ENCODE assay signal across 21 cellular contexts in the genomic region with DNA sequence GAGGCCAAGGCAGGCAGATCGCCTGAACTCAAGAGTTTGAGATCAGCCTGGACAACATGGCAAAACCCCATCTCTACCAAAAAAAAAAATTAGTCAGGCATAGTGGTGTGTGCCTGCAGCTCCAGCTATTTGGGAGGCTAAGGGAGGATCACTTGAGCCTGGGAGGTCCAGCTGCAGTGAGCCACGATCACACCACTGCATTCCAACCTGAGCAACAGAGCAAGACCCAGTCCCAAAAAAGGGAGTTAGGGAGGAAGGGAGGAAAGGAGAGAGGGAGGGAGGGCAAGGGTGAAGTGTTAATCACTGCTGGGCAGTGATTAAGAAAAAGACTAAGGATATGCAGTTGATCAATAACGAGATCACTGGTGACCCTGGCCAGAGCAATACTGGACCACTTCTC. TPM values are rescaled to one million over a fixed set of nuclear protein-coding genes. Genes with fewer than 3 reads are reported as not detected.
A peak's percentile ranks its signal among the peaks of the same experiment; 100 is the strongest.
DNase-seq lines count a peak whose midpoint lies in the region; ATAC-seq, FAIRE-seq and TF ChIP-seq lines count a peak whose summit lies in the region.
"Had no signal": no experiment of that assay in that cellular context is flagged by ENCODE, and none has a peak within 500 bp of the region (broad histone marks: within the 10 kb centered on the region; RNA-seq: fewer than 3 reads in every experiment).

No MANE protein-coding gene starts in this region.

- no peak for TF ChIP-seq EP300 in stomach (IDR thresholded peaks at IDR 0.05)

- TF ChIP-seq POLR2A in body of pancreas (IDR thresholded peaks at IDR 0.05) = no peak
- no peak for TF ChIP-seq POLR2A in stomach (IDR thresholded peaks at IDR 0.05)

- H3K9me3 ChIP-seq in CD4-positive, CD25-positive, alpha-beta regulatory T cell (ENCODE audit: control insufficient read depth in 2 of 2, low read length in 2 of 2) = no peaks in the 10 kb centered on the region
- no peaks in the 10 kb centered on the region for H3K9me3 ChIP-seq in body of pancreas
- no peaks in the 10 kb centered on the region for H3K9me3 ChIP-seq in stomach

- H3K27me3 ChIP-seq in CD4-positive, CD25-positive, alpha-beta regulatory T cell (ENCODE audit: control insufficient read depth, insufficient read depth, low read length) = no peaks in the 10 kb centered on the region
- H3K27me3 ChIP-seq in dorsolateral prefrontal cortex = no peaks in the 10 kb centered on the region
- H3K27me3 ChIP-seq in body of pancreas = no peaks in the 10 kb centered on the region
- H3K27me3 ChIP-seq in stomach = no peaks in the 10 kb centered on the region

- H3K4me3 Mint-ChIP-seq in CD4-positive, CD25-positive, alpha-beta regulatory T cell = no peak overlapping the region
- H3K4me3 Mint-ChIP-seq in CD14-positive monocyte = no peak overlapping the region
- H3K4me3 Mint-ChIP-seq: IgD-negative memory B cell had no signal

- no peak for DNase-seq in CD4-positive, CD25-positive, alpha-beta regulatory T cell
- DNase-seq in HTR-8/SVneo (ENCODE audit: insufficient read length, low spot score) = no peak
- DNase-seq in dorsolateral prefrontal cortex = no peak
- peak; percentile 48 for DNase-seq in renal cortical epithelial cell (ENCODE audit: low read depth)
- DNase-seq in CD14-positive monocyte (ENCODE audit: low spot score) = no peak
- DNase-seq in body of pancreas = no peak
- no peak for DNase-seq in stomach
- DNase-seq: EL, GF-D8, GOT3, HCEC 1CT, NCI-H2081, NCI-H2171 treated with DMSO at 0.1 percent for 48 hours, NCI-H524 treated with DMSO at 0.1 percent for 48 hours, NCI-H82 had no signal

- H3K27ac Mint-ChIP-seq in CD4-positive, CD25-positive, alpha-beta regulatory T cell = peak overlapping the region in 2 of 3 donors; percentile 39 to 57
- H3K27ac Mint-ChIP-seq in CD14-positive monocyte = no peak overlapping the region

- TF ChIP-seq CTCF in dorsolateral prefrontal cortex (IDR thresholded peaks at IDR 0.05 in 54 of 56, conservative IDR thresholded peaks at IDR 0.05 in 2 of 56; ENCODE audit: low read depth in 1 of 56, partially characterized antibody in 56 of 56) (no peak), CD14-positive monocyte (IDR thresholded peaks at IDR 0.05) (no peak), body of pancreas (IDR thresholded peaks at IDR 0.05) (no peak), stomach (IDR thresholded peaks at IDR 0.05) (no peak)

- H3K4me3 ChIP-seq in CD4-positive, CD25-positive, alpha-beta regulatory T cell (ENCODE audit: low read depth, low read length) = no peak overlapping the region
- H3K4me3 ChIP-seq in dorsolateral prefrontal cortex (no peak overlapping the region), body of pancreas (no peak overlapping the region), stomach (no peak overlapping the region)

- H3K36me3 Mint-ChIP-seq in CD4-positive, CD25-positive, alpha-beta regulatory T cell = peaks cover 37% of the 10 kb centered on the region
- H3K36me3 Mint-ChIP-seq in CD14-positive monocyte = peaks cover 64 to 72% of the 10 kb centered on the region in 2 donors

- peaks cover 35% of the 10 kb centered on the region for H3K36me3 ChIP-seq in CD4-positive, CD25-positive, alpha-beta regulatory T cell (ENCODE audit: control insufficient read depth, insufficient read depth, low read length)
- peaks cover 0 to 3% of the 10 kb centered on the region in 2 donors for H3K36me3 ChIP-seq in body of pancreas (replicated peaks in 1 of 2; ENCODE audit: insufficient read depth in 1 of 2, low read depth in 2 of 2)
- peaks cover 8 to 58% (median 46%) of the 10 kb centered on the region in 4 donors for H3K36me3 ChIP-seq in stomach

- WGBS in body of pancreas, 2 donors = 68 to 78% methylated on average over 3 of the region's 3 CpGs
- 75 to 90% (median 82%) methylated on average over 3 of the region's 3 CpGs for WGBS in stomach, 5 donors

- H3K27ac ChIP-seq in CD4-positive, CD25-positive, alpha-beta regulatory T cell (ENCODE audit: insufficient read depth, low read length, poor library complexity, severe bottlenecking) = no peak overlapping the region
- H3K27ac ChIP-seq in dorsolateral prefrontal cortex (peak overlapping the region in 41 of 59 donors; percentile 4 to 88 (median 50)), body of pancreas (peak overlapping the region in 2 of 4 donors; percentile 15 to 35), stomach (peak overlapping the region in 1 of 5 donors; percentile 32)
- H3K27ac ChIP-seq: C4-2B had no signal

- peaks cover 6% of the 10 kb centered on the region for H3K4me1 ChIP-seq in CD4-positive, CD25-positive, alpha-beta regulatory T cell (ENCODE audit: control insufficient read depth, insufficient read depth, low read length, poor library complexity, severe bottlenecking)
- H3K4me1 ChIP-seq in body of pancreas = peaks cover 16% of the 10 kb centered on the region
- H3K4me1 ChIP-seq in stomach = peaks cover 12 to 42% (median 25%) of the 10 kb centered on the region in 4 donors

- H3K4me1 Mint-ChIP-seq in CD4-positive, CD25-positive, alpha-beta regulatory T cell = peaks cover 14 to 19% (median 15%) of the 10 kb centered on the region in 4 donors
- peaks cover 20% of the 10 kb centered on the region for H3K4me1 Mint-ChIP-seq in CD14-positive monocyte

- H3K27me3 Mint-ChIP-seq in CD4-positive, CD25-positive, alpha-beta regulatory T cell = no peaks in the 10 kb centered on the region
- H3K27me3 Mint-ChIP-seq in CD14-positive monocyte (ENCODE audit: low read depth in 3 of 3) = no peaks in the 10 kb centered on the region
- H3K27me3 Mint-ChIP-seq: IgD-negative memory B cell had no signal

- H3K9me3 Mint-ChIP-seq in CD4-positive, CD25-positive, alpha-beta regulatory T cell = no peaks in the 10 kb centered on the region
- H3K9me3 Mint-ChIP-seq in CD14-positive monocyte = no peaks in the 10 kb centered on the region
- H3K9me3 Mint-ChIP-seq: IgD-negative memory B cell had no signal

- intact Hi-C loops in dorsolateral prefrontal cortex (cut with DNase I) (loop anchor here in 1 of 2 donors (10.0 kb wide), 1 partner anchor 61 kb away; no protein-coding TSS in a partner anchor), CD14-positive monocyte (cut with micrococcal nuclease) (no loop called here), body of pancreas (cut with DNase I) (no loop called here), stomach (cut with DNase I; ENCODE audit: low total_unique reads) (no loop called here)

- FAIRE-seq in HTR-8/SVneo (lab: Jason Lieb, UNC) = peak; percentile 26
- FAIRE-seq: A204.1, GM19239 had no signal

- no peak for ATAC-seq in CD4-positive, CD25-positive, alpha-beta regulatory T cell (ENCODE audit: low read depth in 2 of 2)
- no peak for ATAC-seq in HG03159 (IDR thresholded peaks at IDR 0.05; ENCODE audit: unreplicated experiment)
- no peak for ATAC-seq in body of pancreas
- ATAC-seq: Panc1 had no signal

RNA-seq across cellular contexts. Expression of a gene that starts 56.0 kb away (rescaled TPM):
- total RNA-seq in CD4-positive, CD25-positive, alpha-beta regulatory T cell = not detected
- under 1 TPM in 1 of 4 donors, not detected in 3; 0.34 TPM for polyA plus RNA-seq in CD4-positive, CD25-positive, alpha-beta regulatory T cell
- total RNA-seq in dorsolateral prefrontal cortex = 1 to 10 TPM in 16 of 120 experiments, under 1 TPM in 53, not detected in 51; 0.32 to 2.2 (median 0.72) TPM
- total RNA-seq in renal cortical epithelial cell = 0.10 TPM in 1 of 2 replicates, not detected in the other
- polyA plus RNA-seq in CD14-positive monocyte = not detected
- 10 to 100 TPM in 1 of 2 donors, 1 to 10 TPM in 1; 1.0 to 16.8 TPM for total RNA-seq in body of pancreas
- total RNA-seq in stomach = 10 to 100 TPM in 2 of 5 donors, under 1 TPM in 1, not detected in 2; 0.87 to 73.6 (median 22.9) TPM
- 10 to 100 TPM in 2 of 3 donors, 1 to 10 TPM in 1; 8.7 to 51.0 (median 10.5) TPM for polyA plus RNA-seq in stomach
- polyA plus RNA-seq: IgD-negative memory B cell had no signal

Comparison
In these comparisons a context has a peak if more than half of its experiments do, and no peak if none do; other contexts are left out.
1. H3K27ac Mint-ChIP-seq: peak in CD4-positive, CD25-positive, alpha-beta regulatory T cell (2 of 3); none in CD14-positive monocyte (0 of 7).